ENCODE assay signal across 11 cellular contexts in genomic region chr19:2721570-2722540, GRCh38. TPM values are rescaled to one million over a fixed set of nuclear protein-coding genes. Genes with fewer than 3 reads are reported as not detected.
DNase-seq lines count a peak whose midpoint lies in the region; ATAC-seq, FAIRE-seq and TF ChIP-seq lines count a peak whose summit lies in the region.
"Had no signal": no experiment of that assay in that cellular context is flagged by ENCODE, and none has a peak within 500 bp of the region (broad histone marks: within the 10 kb centered on the region; RNA-seq: fewer than 3 reads in every experiment).

No MANE protein-coding gene starts in this region.

- H3K36me3 Mint-ChIP-seq in activated T-cell treated with anti-CD3 and anti-CD28 coated beads, Interleukin-2, amount 50 U/mL, for 4 hours (ENCODE audit: insufficient read depth) = no peaks in the 10 kb centered on the region
- H3K36me3 Mint-ChIP-seq in activated naive CD8-positive, alpha-beta T cell treated with anti-CD3 and anti-CD28 coated beads, Interleukin-2, amount 50 U/mL, for 24 hours (ENCODE audit: low read depth) = no peaks in the 10 kb centered on the region

- H3K4me3 Mint-ChIP-seq in activated T-cell treated with anti-CD3 and anti-CD28 coated beads, Interleukin-2, amount 50 U/mL, for 4 hours = peak overlapping the region; percentile 53
- peak overlapping the region; percentile 45 for H3K4me3 Mint-ChIP-seq in activated naive CD8-positive, alpha-beta T cell treated with anti-CD3 and anti-CD28 coated beads, Interleukin-2, amount 50 U/mL, for 24 hours

- peak in 1 of 2 donors; percentile 15 for ATAC-seq in activated T-cell treated with anti-CD3 and anti-CD28 coated beads, Interleukin-2, amount 50 U/mL, for 4 hours
- ATAC-seq in activated naive CD8-positive, alpha-beta T cell treated with anti-CD3 and anti-CD28 coated beads, Interleukin-2, amount 50 U/mL, for 24 hours = no peak
- no peak for ATAC-seq in HG03469 (IDR thresholded peaks at IDR 0.05; ENCODE audit: unreplicated experiment)

- TF ChIP-seq POLR2A in suprapubic skin (IDR thresholded peaks at IDR 0.05) = no peak

- intact Hi-C loops in kidney (cut with DNase I) = no loop called here

- WGBS in suprapubic skin = 44% methylated on average over 33 of the region's 39 CpGs

- no peaks in the 10 kb centered on the region for H3K36me3 ChIP-seq in kidney (ENCODE audit: control insufficient read depth in 1 of 2, insufficient read depth in 2 of 2, low read length in 2 of 2)
- H3K36me3 ChIP-seq in suprapubic skin = no peaks in the 10 kb centered on the region

- H3K9ac ChIP-seq in kidney (ENCODE audit: low read length in 2 of 2) = no peak overlapping the region

- H3K27me3 ChIP-seq in suprapubic skin = peaks cover 45% of the 10 kb centered on the region

- H3K4me3 ChIP-seq in kidney (ENCODE audit: low read length in 2 of 2) (no peak overlapping the region), suprapubic skin (peak overlapping the region; percentile 55)

- H3K27ac Mint-ChIP-seq in activated naive CD8-positive, alpha-beta T cell treated with anti-CD3 and anti-CD28 coated beads, Interleukin-2, amount 50 U/mL, for 24 hours = no peak overlapping the region

- TF ChIP-seq EP300 in suprapubic skin (IDR thresholded peaks at IDR 0.05) = no peak

- TF ChIP-seq CTCF in kidney (IDR thresholded peaks at IDR 0.05; ENCODE audit: borderline replicate concordance, extremely low read depth, insufficient read depth) = no peak
- no peak for TF ChIP-seq CTCF in suprapubic skin (IDR thresholded peaks at IDR 0.05)

- H3K27ac ChIP-seq in kidney (ENCODE audit: low read depth in 2 of 2, low read length in 2 of 2) (no peak overlapping the region), suprapubic skin (no peak overlapping the region)

- H3K27me3 Mint-ChIP-seq in activated T-cell treated with anti-CD3 and anti-CD28 coated beads, Interleukin-2, amount 50 U/mL, for 4 hours (ENCODE audit: low read depth) = peaks cover 41% of the 10 kb centered on the region
- peaks cover 22% of the 10 kb centered on the region for H3K27me3 Mint-ChIP-seq in activated naive CD8-positive, alpha-beta T cell treated with anti-CD3 and anti-CD28 coated beads, Interleukin-2, amount 50 U/mL, for 24 hours

- DNase-seq in activated T-cell treated with anti-CD3 and anti-CD28 coated beads, Interleukin-2, amount 50 U/mL, for 4 hours = no peak
- no peak for DNase-seq in activated T-cell treated with anti-CD3 and anti-CD28 coated beads for 4 hours
- no peak for DNase-seq in activated naive CD8-positive, alpha-beta T cell treated with anti-CD3 and anti-CD28 coated beads, Interleukin-2, amount 50 U/mL, for 24 hours
- DNase-seq in kidney = peak; percentile 70
- DNase-seq in suprapubic skin (ENCODE audit: low spot score in 2 of 2) = no peak
- no peak for DNase-seq in NCI-H69 (lab: John Stamatoyannopoulos, UW)
- DNase-seq in DMS114 treated with DMSO at 0.1 percent for 48 hours (lab: John Stamatoyannopoulos, UW; ENCODE audit: unreplicated experiment) = no peak
- DNase-seq: activated CD4-positive, alpha-beta T cell treated with anti-CD3 and anti-CD28 coated beads, Interleukin-2, amount 50 U/mL, for 1 hour; stimulated activated naive CD4-positive, alpha-beta T cell had no signal

- no peaks in the 10 kb centered on the region for H3K9me3 ChIP-seq in kidney (ENCODE audit: control insufficient read depth in 1 of 2, low read length in 2 of 2)
- H3K9me3 ChIP-seq in suprapubic skin = no peaks in the 10 kb centered on the region

- peaks cover 0 to 14% of the 10 kb centered on the region in 2 donors for H3K4me1 ChIP-seq in kidney (ENCODE audit: control insufficient read depth in 1 of 2, insufficient read depth in 1 of 2, low read depth in 1 of 2, low read length in 2 of 2)
- peaks cover 42% of the 10 kb centered on the region for H3K4me1 ChIP-seq in suprapubic skin

- peaks cover 7% of the 10 kb centered on the region for H3K4me1 Mint-ChIP-seq in activated T-cell treated with anti-CD3 and anti-CD28 coated beads, Interleukin-2, amount 50 U/mL, for 4 hours (ENCODE audit: low read depth)
- H3K4me1 Mint-ChIP-seq in activated naive CD8-positive, alpha-beta T cell treated with anti-CD3 and anti-CD28 coated beads, Interleukin-2, amount 50 U/mL, for 24 hours = peaks cover 4% of the 10 kb centered on the region

- no peaks in the 10 kb centered on the region for H3K9me3 Mint-ChIP-seq in activated T-cell treated with anti-CD3 and anti-CD28 coated beads, Interleukin-2, amount 50 U/mL, for 4 hours
- no peaks in the 10 kb centered on the region for H3K9me3 Mint-ChIP-seq in activated naive CD8-positive, alpha-beta T cell treated with anti-CD3 and anti-CD28 coated beads, Interleukin-2, amount 50 U/mL, for 24 hours

- FAIRE-seq in kidney (lab: Jason Lieb, UNC) = no peak
- FAIRE-seq: endometrium had no signal

RNA-seq across cellular contexts. Expression of gene DIRAS1, which starts 0.7 kb away (rescaled TPM):
- under 1 TPM; 0.13 to 0.27 (median 0.20) TPM for total RNA-seq in activated T-cell treated with anti-CD3 and anti-CD28 coated beads, Interleukin-2, amount 50 U/mL, for 4 hours
- total RNA-seq in kidney = 2.3 TPM
- polyA plus RNA-seq in kidney (ENCODE audit: insufficient read depth, low read depth, low replicate concordance) = 7.6 TPM
- total RNA-seq in suprapubic skin = 1 to 10 TPM in 3 of 4 donors, under 1 TPM in 1; 0.68 to 4.5 (median 2.1) TPM

RNA-seq across cellular contexts. Expression of gene SLC39A3, which starts 18.0 kb away (rescaled TPM):
- 10 to 100 TPM; 53.6 to 60.5 (median 56.6) TPM for total RNA-seq in activated T-cell treated with anti-CD3 and anti-CD28 coated beads, Interleukin-2, amount 50 U/mL, for 4 hours
- total RNA-seq in kidney = 31.1 TPM
- polyA plus RNA-seq in kidney (ENCODE audit: insufficient read depth, low read depth, low replicate concordance) = 38.0 TPM
- 10 to 100 TPM in 3 of 4 donors, 1 to 10 TPM in 1; 8.0 to 31.1 (median 23.0) TPM for total RNA-seq in suprapubic skin

RNA-seq across cellular contexts. Expression of gene GNG7, which starts 19.4 kb away (rescaled TPM):
- total RNA-seq in activated T-cell treated with anti-CD3 and anti-CD28 coated beads, Interleukin-2, amount 50 U/mL, for 4 hours = under 1 TPM; 0.33 to 0.55 (median 0.48) TPM
- 9.9 TPM for total RNA-seq in kidney
- 13.4 TPM for polyA plus RNA-seq in kidney (ENCODE audit: insufficient read depth, low read depth, low replicate concordance)
- 1 to 10 TPM; 2.1 to 4.3 (median 3.0) TPM for total RNA-seq in suprapubic skin
